8 cellular contexts compared by ENCODE assay signal in genomic region chr7:130069978-130070899, GRCh38. TPM values are rescaled to one million over a fixed set of nuclear protein-coding genes. Genes with fewer than 3 reads are reported as not detected.
A peak's percentile ranks its signal among the peaks of the same experiment; 100 is the strongest.
DNase-seq lines count a peak whose midpoint lies in the region; ATAC-seq and TF ChIP-seq lines count a peak whose summit lies in the region.

TSS of gene KLHDC10 (plus strand) at chr7:130070534. CDS start at chr7:130070644, 110 bp downstream.

- WGBS in suprapubic skin, result under 1% methylated on average over 26 of the region's 57 CpGs

- H3K27me3 ChIP-seq in GM06990 (replicated peaks; ENCODE audit: control insufficient read depth, insufficient read depth, low read length) (no peaks in the 10 kb centered on the region), suprapubic skin (no peaks in the 10 kb centered on the region)

- H3K9me3 Mint-ChIP-seq in activated naive CD4-positive, alpha-beta T cell treated with anti-CD3 and anti-CD28 coated beads, Interleukin-2, amount 50 U/mL, for 24 hours, result no peaks in the 10 kb centered on the region

- H3K4me1 ChIP-seq in suprapubic skin, result peaks cover 39% of the 10 kb centered on the region

- no peak for TF ChIP-seq EP300 in suprapubic skin (IDR thresholded peaks at IDR 0.05)

- TF ChIP-seq CTCF in GM06990 (IDR thresholded peaks at IDR 0.05; ENCODE audit: insufficient read depth, low read length, poor library complexity, severe bottlenecking) (no peak), suprapubic skin (IDR thresholded peaks at IDR 0.05) (no peak)

- H3K4me3 ChIP-seq in GM06990 (replicated peaks; ENCODE audit: low read depth, low read length) (peak within 1 kb of the TSS; percentile 93), suprapubic skin (peak within 1 kb of the TSS; percentile 89)

- H3K9me3 ChIP-seq in suprapubic skin, result no peaks in the 10 kb centered on the region

- ATAC-seq in HG02588 (IDR thresholded peaks at IDR 0.05; ENCODE audit: unreplicated experiment) (peak; percentile 97), SK-N-SH treated with all-trans-retinoic acid at 6 μM for 48 hours (peak; percentile 97)

- no peak for TF ChIP-seq POLR2A in suprapubic skin (IDR thresholded peaks at IDR 0.05)

- no peaks in the 10 kb centered on the region for H3K27me3 Mint-ChIP-seq in activated naive CD4-positive, alpha-beta T cell treated with anti-CD3 and anti-CD28 coated beads, Interleukin-2, amount 50 U/mL, for 24 hours

- peaks cover 3% of the 10 kb centered on the region for H3K36me3 Mint-ChIP-seq in activated naive CD4-positive, alpha-beta T cell treated with anti-CD3 and anti-CD28 coated beads, Interleukin-2, amount 50 U/mL, for 24 hours

- H3K27ac ChIP-seq in suprapubic skin, result peak within 1 kb of the TSS; percentile 90

- H3K27ac Mint-ChIP-seq in activated naive CD4-positive, alpha-beta T cell treated with anti-CD3 and anti-CD28 coated beads, Interleukin-2, amount 50 U/mL, for 24 hours, result peak within 1 kb of the TSS; percentile 96

- DNase-seq in GM06990 (ENCODE audit: extremely low read depth, insufficient read length) (peak; percentile 92), NCI-H1092 (lab: John Stamatoyannopoulos, UW) (peak; percentile 99), germinal center (ENCODE audit: low spot score) (peak; percentile 98), nucleus accumbens (lab: John Stamatoyannopoulos, UW) (peak; percentile 62 to 98 (median 94)), suprapubic skin (ENCODE audit: low spot score in 2 of 2) (peak; percentile 98)

- no peaks in the 10 kb centered on the region for H3K36me3 ChIP-seq in GM06990 (ENCODE audit: control insufficient read depth, insufficient read depth, low read length)
- no peaks in the 10 kb centered on the region for H3K36me3 ChIP-seq in suprapubic skin

- peaks cover 44% of the 10 kb centered on the region for H3K4me1 Mint-ChIP-seq in activated naive CD4-positive, alpha-beta T cell treated with anti-CD3 and anti-CD28 coated beads, Interleukin-2, amount 50 U/mL, for 24 hours

- H3K4me3 Mint-ChIP-seq in activated naive CD4-positive, alpha-beta T cell treated with anti-CD3 and anti-CD28 coated beads, Interleukin-2, amount 50 U/mL, for 24 hours, result peak within 1 kb of the TSS; percentile 98

TF ChIP-seq in SK-N-SH treated with all-trans-retinoic acid at 6 μM for 48 hours, 23 proteins besides CTCF, POLR2A, EP300 and RAD21:
- TF ChIP-seq ZNF8 (CRISPR knock-in tag; IDR thresholded peaks at IDR 0.05) (0 out of 2 replicates have a peak, but pooled peaks have one; percentile 11), PPARA (CRISPR knock-in tag; IDR thresholded peaks at IDR 0.05; ENCODE audit: borderline replicate concordance) (no peak), BACH2 (CRISPR knock-in tag; IDR thresholded peaks at IDR 0.05; ENCODE audit: borderline replicate concordance) (no peak), PATZ1 (CRISPR knock-in tag; IDR thresholded peaks at IDR 0.05; ENCODE audit: borderline replicate concordance) (no peak), TCF4 (CRISPR knock-in tag; IDR thresholded peaks at IDR 0.05; ENCODE audit: borderline replicate concordance) (0 out of 2 replicates have a peak, but pooled peaks have one; percentile 14), TSHZ2 (CRISPR knock-in tag; IDR thresholded peaks at IDR 0.05) (no peak), CSDC2 (CRISPR knock-in tag; IDR thresholded peaks at IDR 0.05) (no peak), GLIS3 (CRISPR knock-in tag; IDR thresholded peaks at IDR 0.05) (no peak)

RNA-seq across cellular contexts. Expression of gene KLHDC10, which starts in this region (rescaled TPM):
- total RNA-seq in suprapubic skin, result 10 to 100 TPM; 17.8 to 26.9 (median 22.3) TPM

Comparison
In these comparisons a context has a peak if more than half of its experiments do, and no peak if none do; other contexts are left out.
1. Peak in every context shown above with its lines: DNase-seq, ATAC-seq, H3K4me3 ChIP-seq and H3K27ac ChIP-seq.